Comparison of ENCODE assay signal across 31 cellular contexts in genomic region chr19:7778081-7778480, GRCh38. TPM values are rescaled to one million over a fixed set of nuclear protein-coding genes. Genes with fewer than 3 reads are reported as not detected.
DNase-seq lines count a peak whose midpoint lies in the region; ATAC-seq, FAIRE-seq and TF ChIP-seq lines count a peak whose summit lies in the region.
"Had no signal": no experiment of that assay in that cellular context is flagged by ENCODE, and none has a peak within 500 bp of the region (broad histone marks: within the 10 kb centered on the region; RNA-seq: fewer than 3 reads in every experiment).

No MANE protein-coding gene starts in this region.

- TF ChIP-seq RAD21 in GM12878 (IDR thresholded peaks at IDR 0.05; ENCODE audit: insufficient read depth, low read depth, low read length), result no peak

- WGBS in GM12878 (ENCODE audit: insufficient coverage, insufficient replicate concordance, low lambda C conversion rate, missing lambda C conversion rate), result 35% methylated on average over 5 of the region's 5 CpGs

- H3K4me1 Mint-ChIP-seq in stimulated activated naive B cell treated with anti-CD40 and anti-IgM and Interleukin-4, amounts not matched to agents 10 μg/mL and 1 μg/mL and 100 μg/mL, for 72 hours, result peaks cover 9 to 19% of the 10 kb centered on the region in 2 donors

- no peak overlapping the region for H3K4me2 ChIP-seq in GM12878 (ENCODE audit: control insufficient read depth, insufficient read depth)

- no TSS peak for BruUV-seq in GM12878 (replicated peaks; lab: Mats Ljungman, UMichigan)

- RAD21 ChIA-PET in GM12878 (lab: Charles Lee; ENCODE audit: unreplicated experiment), result interaction anchor here (0.7 kb wide), 1 partner anchor 44 kb away, joined by 5 read pairs; no protein-coding TSS in a partner anchor

- H3K27me3 ChIP-seq in GM12878 (replicated peaks in 1 of 2; ENCODE audit: control insufficient read depth in 2 of 2, insufficient read depth in 2 of 2, low read length in 1 of 2) (no peaks in the 10 kb centered on the region; a peak in 1 of 4 replicates), BE2C (peaks cover 66% of the 10 kb centered on the region)
- H3K27me3 ChIP-seq: thyroid gland had no signal

- H3K4me3 ChIP-seq in GM12878, result no peak overlapping the region
- H3K4me3 ChIP-seq in BE2C (ENCODE audit: low read depth, low read length), result no peak overlapping the region
- H3K4me3 ChIP-seq: dorsolateral prefrontal cortex, thyroid gland had no signal

- H3K36me3 ChIP-seq in GM12878 (ENCODE audit: control insufficient read depth in 2 of 2, insufficient read depth in 2 of 2, low read length in 1 of 2) (no peaks in the 10 kb centered on the region), BE2C (no peaks in the 10 kb centered on the region)
- H3K36me3 ChIP-seq: thyroid gland had no signal

- DNase-seq in SKM-1 treated with dmso at 0.1 percent for 144 hours (lab: John Stamatoyannopoulos, UW; ENCODE audit: unreplicated experiment), result peak; percentile 1
- DNase-seq in SKM-1 (lab: John Stamatoyannopoulos, UW; ENCODE audit: unreplicated experiment), result no peak
- peak; percentile 3 for DNase-seq in NOMO-1 treated with dmso at 0.1 percent for 144 hours (lab: John Stamatoyannopoulos, UW; ENCODE audit: unreplicated experiment)
- DNase-seq in GM12878 (ENCODE audit: low read depth, low spot score), result no peak
- DNase-seq in stimulated activated naive B cell treated with anti-CD40 and anti-IgM and Interleukin-4, amounts not matched to agents 10 μg/mL and 1 μg/mL and 100 μg/mL, for 72 hours, result no peak
- no peak for DNase-seq in BE2C
- DNase-seq in NCI-H524 (lab: John Stamatoyannopoulos, UW), result no peak
- no peak for DNase-seq in GM13977 (ENCODE audit: low spot score)
- DNase-seq: activated CD4-positive, alpha-beta T cell treated with anti-CD3 and anti-CD28 coated beads for 48 hours; aorta; central memory CD4-positive, alpha-beta T cell; COR-L47; DND-41; dorsolateral prefrontal cortex; hippocampal formation; IMR-90; NCI-H146; NCI-H2171; NCI-H524 treated with DMSO at 0.1 percent for 48 hours; SHP77; stimulated activated CD4-positive, alpha-beta T cell treated with anti-CD3 and anti-CD28 coated beads, Interleukin-4, amount 100 ng/mL, for 1 hour; T-helper 1 cell; thyroid gland had no signal

- no peaks in the 10 kb centered on the region for H4K20me1 ChIP-seq in GM12878 (ENCODE audit: control insufficient read depth, insufficient read depth)

- SMC1A ChIA-PET in GM12878 (lab: Charles Lee; ENCODE audit: uncharacterized antibody, unreplicated experiment), result interaction anchor here (0.8 to 1.3 kb wide), 3 partner anchors 34 to 210 kb away, joined by 3 to 5 read pairs (median 3); no protein-coding TSS in a partner anchor

- no peak overlapping the region for H2AFZ ChIP-seq in GM12878 (ENCODE audit: control insufficient read depth, low read depth, low read length)

- H3K9ac ChIP-seq in GM12878 (ENCODE audit: control insufficient read depth, insufficient read depth, low read length), result no peak overlapping the region

- H3K27me3 Mint-ChIP-seq in stimulated activated naive B cell treated with anti-CD40 and anti-IgM and Interleukin-4, amounts not matched to agents 10 μg/mL and 1 μg/mL and 100 μg/mL, for 72 hours, result peaks cover 0 to 4% of the 10 kb centered on the region in 2 donors

- POLR2A ChIA-PET in GM12878 (lab: Charles Lee), result interaction anchor here (0.6 to 0.7 kb wide), 2 partner anchors 23 to 85 kb away, joined by 3 to 4 read pairs; no protein-coding TSS in a partner anchor

- CTCF ChIA-PET in GM12878 (lab: Yijun Ruan, JAX), result interaction anchor here (0.7 kb wide), 1 partner anchor 210 kb away, joined by 3 read pairs; no protein-coding TSS in a partner anchor

- no peak overlapping the region for H3K4me3 Mint-ChIP-seq in stimulated activated naive B cell treated with anti-CD40 and anti-IgM and Interleukin-4, amounts not matched to agents 10 μg/mL and 1 μg/mL and 100 μg/mL, for 72 hours
- H3K4me3 Mint-ChIP-seq: activated T-helper 1 cell treated with anti-CD3 and anti-CD28 coated beads, Interleukin-12 subunit alpha, Interleukin-12 subunit beta, Interleukin-2, Interleukin-4 antibody, amounts not matched to agents 30 ng/mL and 10 ng/mL and 1 ng/mL, durations not matched to agents 14 hours and 24 hours and 36 hours; stimulated activated naive CD8-positive, alpha-beta T cell treated with anti-CD3 and anti-CD28 coated beads, Interleukin-15, Interleukin-2, amounts not matched to agents 100 ng/mL and 50 ng/mL, for 24 hours had no signal

- H3K27ac Mint-ChIP-seq in stimulated activated naive B cell treated with anti-CD40 and anti-IgM and Interleukin-4, amounts not matched to agents 10 μg/mL and 1 μg/mL and 100 μg/mL, for 72 hours, result peak overlapping the region; percentile 81
- H3K27ac Mint-ChIP-seq: activated naive CD4-positive, alpha-beta T cell treated with anti-CD3 and anti-CD28 coated beads, Interleukin-2, amount 50 U/mL, for 72 hours; activated T-helper 1 cell treated with anti-CD3 and anti-CD28 coated beads, Interleukin-12 subunit alpha, Interleukin-12 subunit beta, Interleukin-2, Interleukin-4 antibody, amounts not matched to agents 30 ng/mL and 10 ng/mL and 1 ng/mL, durations not matched to agents 14 hours and 24 hours and 36 hours; stimulated activated naive CD8-positive, alpha-beta T cell treated with anti-CD3 and anti-CD28 coated beads, Interleukin-15, Interleukin-2, amounts not matched to agents 100 ng/mL and 50 ng/mL, for 24 hours had no signal

- H3K79me2 ChIP-seq in GM12878 (ENCODE audit: control insufficient read depth, insufficient read depth, low read length), result no peaks in the 10 kb centered on the region

- no peak overlapping the region for H3K27ac ChIP-seq in GM12878 (ENCODE audit: control insufficient read depth, insufficient read depth)
- H3K27ac ChIP-seq: 22Rv1, dorsolateral prefrontal cortex, thyroid gland had no signal

- TF ChIP-seq POLR2A in GM12878 (IDR thresholded peaks at IDR 0.05; ENCODE audit: low read depth, low read length), result no peak

- intact Hi-C loops in GM12878 (cut with micrococcal nuclease; ENCODE audit: unreplicated experiment), result no loop called here

- no peaks in the 10 kb centered on the region for H3K36me3 Mint-ChIP-seq in stimulated activated naive B cell treated with anti-CD40 and anti-IgM and Interleukin-4, amounts not matched to agents 10 μg/mL and 1 μg/mL and 100 μg/mL, for 72 hours
- H3K36me3 Mint-ChIP-seq: activated naive CD4-positive, alpha-beta T cell treated with anti-CD3 and anti-CD28 coated beads, Interleukin-2, amount 50 U/mL, for 72 hours had no signal

- H3K4me1 ChIP-seq in GM12878 (ENCODE audit: control insufficient read depth, insufficient read depth, low read length) (peaks cover 5% of the 10 kb centered on the region), BE2C (no peaks in the 10 kb centered on the region)
- H3K4me1 ChIP-seq: thyroid gland had no signal

- TF ChIP-seq EP300 in GM12878 (IDR thresholded peaks at IDR 0.05; ENCODE audit: borderline replicate concordance in 1 of 2, control insufficient read depth in 1 of 2, low read depth in 2 of 2, low read length in 2 of 2), result no peak

- no peak for FAIRE-seq in GM12878 (lab: Jason Lieb, UNC)
- FAIRE-seq: H54 had no signal

- H3K9me3 ChIP-seq in GM12878 (replicated peaks; ENCODE audit: control insufficient read depth, insufficient read depth, low read length) (no peaks in the 10 kb centered on the region; the same call in 1 of the 3 replicates), BE2C (no peaks in the 10 kb centered on the region)
- H3K9me3 ChIP-seq: thyroid gland had no signal

- ATAC-seq in GM12878, result no peak; the same call in 2 of the 3 replicates
- peak; percentile 74 to 75 for ATAC-seq in stimulated activated naive B cell treated with anti-CD40 and anti-IgM and Interleukin-4, amounts not matched to agents 10 μg/mL and 1 μg/mL and 100 μg/mL, for 72 hours (replicated peaks)
- ATAC-seq: activated naive CD4-positive, alpha-beta T cell treated with anti-CD3 and anti-CD28 coated beads, Interleukin-2, amount 50 U/mL, for 72 hours had no signal

- no peaks in the 10 kb centered on the region for H3K9me3 Mint-ChIP-seq in stimulated activated naive B cell treated with anti-CD40 and anti-IgM and Interleukin-4, amounts not matched to agents 10 μg/mL and 1 μg/mL and 100 μg/mL, for 72 hours
- H3K9me3 Mint-ChIP-seq: activated naive CD4-positive, alpha-beta T cell treated with anti-CD3 and anti-CD28 coated beads, Interleukin-2, amount 50 U/mL, for 72 hours; activated T-helper 1 cell treated with anti-CD3 and anti-CD28 coated beads, Interleukin-12 subunit alpha, Interleukin-12 subunit beta, Interleukin-2, Interleukin-4 antibody, amounts not matched to agents 30 ng/mL and 10 ng/mL and 1 ng/mL, durations not matched to agents 14 hours and 24 hours and 36 hours; stimulated activated naive CD8-positive, alpha-beta T cell treated with anti-CD3 and anti-CD28 coated beads, Interleukin-15, Interleukin-2, amounts not matched to agents 100 ng/mL and 50 ng/mL, for 24 hours had no signal

- no peak for TF ChIP-seq CTCF in GM12878 (IDR thresholded peaks at IDR 0.05 in 2 of 3, conservative IDR thresholded peaks at IDR 0.05 in 1 of 3; ENCODE audit: control insufficient read depth in 2 of 3, extremely low read depth in 1 of 3, insufficient read depth in 1 of 3, low read depth in 3 of 3, low read length in 3 of 3)
- TF ChIP-seq CTCF in BE2C (IDR thresholded peaks at IDR 0.05; ENCODE audit: low read depth, low read length), result no peak
- TF ChIP-seq CTCF in GM13977 (IDR thresholded peaks at IDR 0.05; ENCODE audit: extremely low read depth, insufficient read depth, missing control alignments), result no peak

- in situ Hi-C loops in GM12878 (cut with MboI), result no loop called here
- in situ Hi-C loops in GM13977 (cut with MboI; ENCODE audit: low pct_unique_long_range_greater_than_20kb, low sequenced_read_pairs, unreplicated experiment), result no loop called here

RNA-seq across cellular contexts. Expression of gene CLEC4M, which starts 15.0 kb away (rescaled TPM):
- not detected in 2 replicates for total RNA-seq in GM12878 (2013; cell fraction: nucleolus; rRNA removed)
- total RNA-seq in GM12878 (2014; rRNA removed) (0.11 and 0.44 TPM in 2 replicates), GM12878 (2014; rRNA removed; fragmentation: Illumina TruSeq; extraction: Trizol) (0.18 and 0.32 TPM in 2 replicates), GM12878 (2021) (0.16 and 0.31 TPM in 2 replicates)
- 0.16 TPM for polyA plus RNA-seq in GM12878 (2011; ENCODE audit: low read depth)
- polyA plus RNA-seq in GM12878 (2011; rRNA removed) (not detected in 2 replicates), GM12878 (2014; fragmentation: Illumina TruSeq; extraction: Trizol) (0.12 and 0.17 TPM in 2 replicates), GM12878 (2014; fragmentation: Nextera tagmentation; extraction: Ambion mirVana) (under 1 TPM; 0.38 to 0.42 TPM), GM12878 (2014; rRNA removed) (0.37 and 0.60 TPM in 2 replicates), GM12878 (2016; fragmentation: Nextera tagmentation; extraction: Ambion mirVana) (under 1 TPM; 0.23 to 0.25 TPM)
- polyA plus RNA-seq in GM12878 (2011; cell fraction: cytosol; rRNA removed), result not detected in 2 replicates
- polyA plus RNA-seq in GM12878 (2011; cell fraction: nucleus; rRNA removed), result 0.21 and 0.28 TPM in 2 replicates
- 0.12 and 0.20 TPM in 2 replicates for polyA plus RNA-seq in GM12878 (2012)
- polyA minus RNA-seq in GM12878 (2011; rRNA and poly(A)+ RNA removed), result not detected in 2 replicates
- not detected in 2 replicates for polyA minus RNA-seq in GM12878 (2011; cell fraction: cytosol; rRNA and poly(A)+ RNA removed)
- polyA minus RNA-seq in GM12878 (2011; cell fraction: nucleus; rRNA and poly(A)+ RNA removed), result not detected in 2 replicates
- not detected for polyA plus RNA-seq in BE2C (2012; ENCODE audit: insufficient read depth, insufficient read length, low read depth)
- total RNA-seq: activated naive CD4-positive, alpha-beta T cell treated with anti-CD3 and anti-CD28 coated beads, Interleukin-2, amount 50 U/mL, for 72 hours; activated T-helper 1 cell treated with anti-CD3 and anti-CD28 coated beads, Interleukin-12 subunit alpha, Interleukin-12 subunit beta, Interleukin-2, Interleukin-4 antibody, amounts not matched to agents 30 ng/mL and 10 ng/mL and 1 ng/mL, durations not matched to agents 14 hours and 24 hours and 36 hours; aorta; fibroblast of villous mesenchyme; IMR-90; lower leg skin; renal cortical epithelial cell had no signal
- polyA plus RNA-seq: IMR-90 had no signal

RNA-seq across cellular contexts. Expression of gene CD209, which starts 30.7 kb away (rescaled TPM):
- total RNA-seq in GM12878 (2013; cell fraction: nucleolus; rRNA removed), result not detected in 2 replicates
- total RNA-seq in GM12878 (2014; rRNA removed) (0.05 and 0.11 TPM in 2 replicates), GM12878 (2014; rRNA removed; fragmentation: Illumina TruSeq; extraction: Trizol) (0.05 TPM in 1 of 2 replicates, not detected in the other), GM12878 (2021) (0.16 and 0.21 TPM in 2 replicates)
- polyA plus RNA-seq in GM12878 (2011; ENCODE audit: low read depth), result not detected
- polyA plus RNA-seq in GM12878 (2011; rRNA removed) (not detected in 2 replicates), GM12878 (2014; fragmentation: Illumina TruSeq; extraction: Trizol) (0.06 and 0.12 TPM in 2 replicates), GM12878 (2014; fragmentation: Nextera tagmentation; extraction: Ambion mirVana) (under 1 TPM; 0.04 to 0.10 TPM), GM12878 (2014; rRNA removed) (0.04 and 0.05 TPM in 2 replicates), GM12878 (2016; fragmentation: Nextera tagmentation; extraction: Ambion mirVana) (under 1 TPM in 1 of 2 experiments, not detected in 1; 0.08 TPM)
- polyA plus RNA-seq in GM12878 (2011; cell fraction: cytosol; rRNA removed), result not detected in 2 replicates
- not detected in 2 replicates for polyA plus RNA-seq in GM12878 (2011; cell fraction: nucleus; rRNA removed)
- polyA plus RNA-seq in GM12878 (2012), result 0.08 TPM in 1 of 2 replicates, not detected in the other
- polyA minus RNA-seq in GM12878 (2011; rRNA and poly(A)+ RNA removed), result not detected in 2 replicates
- not detected in 2 replicates for polyA minus RNA-seq in GM12878 (2011; cell fraction: cytosol; rRNA and poly(A)+ RNA removed)
- not detected in 2 replicates for polyA minus RNA-seq in GM12878 (2011; cell fraction: nucleus; rRNA and poly(A)+ RNA removed)
- not detected for polyA plus RNA-seq in BE2C (2012; ENCODE audit: insufficient read depth, insufficient read length, low read depth)
- total RNA-seq: activated naive CD4-positive, alpha-beta T cell treated with anti-CD3 and anti-CD28 coated beads, Interleukin-2, amount 50 U/mL, for 72 hours; activated T-helper 1 cell treated with anti-CD3 and anti-CD28 coated beads, Interleukin-12 subunit alpha, Interleukin-12 subunit beta, Interleukin-2, Interleukin-4 antibody, amounts not matched to agents 30 ng/mL and 10 ng/mL and 1 ng/mL, durations not matched to agents 14 hours and 24 hours and 36 hours; fibroblast of villous mesenchyme; IMR-90 had no signal
- polyA plus RNA-seq: IMR-90 had no signal

RNA-seq across cellular contexts. Expression of gene CLEC4G, which starts 46.2 kb away (rescaled TPM):
- total RNA-seq in GM12878 (2013; cell fraction: nucleolus; rRNA removed), result not detected in 2 replicates
- total RNA-seq in GM12878 (2014; rRNA removed) (not detected in 2 replicates), GM12878 (2014; rRNA removed; fragmentation: Illumina TruSeq; extraction: Trizol) (not detected in 2 replicates), GM12878 (2021) (not detected in 2 replicates)
- not detected for polyA plus RNA-seq in GM12878 (2011; ENCODE audit: low read depth)
- polyA plus RNA-seq in GM12878 (2011; rRNA removed) (not detected in 2 replicates), GM12878 (2014; fragmentation: Illumina TruSeq; extraction: Trizol) (0.04 TPM in 1 of 2 replicates, not detected in the other), GM12878 (2014; fragmentation: Nextera tagmentation; extraction: Ambion mirVana) (not detected), GM12878 (2014; rRNA removed) (not detected in 2 replicates), GM12878 (2016; fragmentation: Nextera tagmentation; extraction: Ambion mirVana) (not detected)
- polyA plus RNA-seq in GM12878 (2011; cell fraction: cytosol; rRNA removed), result 0.05 and 0.09 TPM in 2 replicates
- polyA plus RNA-seq in GM12878 (2011; cell fraction: nucleus; rRNA removed), result not detected in 2 replicates
- polyA plus RNA-seq in GM12878 (2012), result not detected in 2 replicates
- polyA minus RNA-seq in GM12878 (2011; rRNA and poly(A)+ RNA removed), result not detected in 2 replicates
- not detected in 2 replicates for polyA minus RNA-seq in GM12878 (2011; cell fraction: cytosol; rRNA and poly(A)+ RNA removed)
- polyA minus RNA-seq in GM12878 (2011; cell fraction: nucleus; rRNA and poly(A)+ RNA removed), result not detected in 2 replicates
- polyA plus RNA-seq in BE2C (2012; ENCODE audit: insufficient read depth, insufficient read length, low read depth), result not detected
- total RNA-seq: activated naive CD4-positive, alpha-beta T cell treated with anti-CD3 and anti-CD28 coated beads, Interleukin-2, amount 50 U/mL, for 72 hours; activated T-helper 1 cell treated with anti-CD3 and anti-CD28 coated beads, Interleukin-12 subunit alpha, Interleukin-12 subunit beta, Interleukin-2, Interleukin-4 antibody, amounts not matched to agents 30 ng/mL and 10 ng/mL and 1 ng/mL, durations not matched to agents 14 hours and 24 hours and 36 hours; fibroblast of villous mesenchyme; IMR-90; renal cortical epithelial cell had no signal
- polyA plus RNA-seq: IMR-90 had no signal

RNA-seq across cellular contexts. Expression of gene EVI5L, which starts 51.9 kb away (rescaled TPM):
- 11.0 and 11.1 TPM in 2 replicates for total RNA-seq in GM12878 (2013; cell fraction: nucleolus; rRNA removed)
- total RNA-seq in GM12878 (2014; rRNA removed), result 8.2 and 8.8 TPM in 2 replicates
- total RNA-seq in GM12878 (2014; rRNA removed; fragmentation: Illumina TruSeq; extraction: Trizol), result 5.7 and 6.4 TPM in 2 replicates
- total RNA-seq in GM12878 (2021), result 11.6 and 13.8 TPM in 2 replicates
- polyA plus RNA-seq in GM12878 (2011; ENCODE audit: low read depth), result 2.1 TPM
- polyA plus RNA-seq in GM12878 (2011; rRNA removed), result 1.9 and 4.3 TPM in 2 replicates
- 7.1 and 7.3 TPM in 2 replicates for polyA plus RNA-seq in GM12878 (2011; cell fraction: cytosol; rRNA removed)
- 7.9 and 9.6 TPM in 2 replicates for polyA plus RNA-seq in GM12878 (2011; cell fraction: nucleus; rRNA removed)
- 5.7 and 6.0 TPM in 2 replicates for polyA plus RNA-seq in GM12878 (2012)
- 3.4 and 5.5 TPM in 2 replicates for polyA plus RNA-seq in GM12878 (2014; fragmentation: Illumina TruSeq; extraction: Trizol)
- polyA plus RNA-seq in GM12878 (2014; fragmentation: Nextera tagmentation; extraction: Ambion mirVana), result under 1 TPM; 0.23 to 0.33 TPM
- polyA plus RNA-seq in GM12878 (2014; rRNA removed), result 10.4 and 10.8 TPM in 2 replicates
- 1 to 10 TPM; 2.0 to 4.6 TPM for polyA plus RNA-seq in GM12878 (2016; fragmentation: Nextera tagmentation; extraction: Ambion mirVana)
- polyA minus RNA-seq in GM12878 (2011; rRNA and poly(A)+ RNA removed), result 4.2 and 12.3 TPM in 2 replicates
- polyA minus RNA-seq in GM12878 (2011; cell fraction: cytosol; rRNA and poly(A)+ RNA removed), result 1.3 and 2.2 TPM in 2 replicates
- polyA minus RNA-seq in GM12878 (2011; cell fraction: nucleus; rRNA and poly(A)+ RNA removed), result 4.1 and 6.5 TPM in 2 replicates
- 22.4 TPM for polyA plus RNA-seq in BE2C (2012; ENCODE audit: insufficient read depth, insufficient read length, low read depth)

Comparison
In these comparisons a context has a peak if more than half of its experiments do, and no peak if none do; other contexts are left out.
1. DNase-seq: peak in SKM-1 treated with dmso at 0.1 percent for 144 hours (single experiment) and NOMO-1 treated with dmso at 0.1 percent for 144 hours (single experiment); none in SKM-1 (single experiment), GM12878 (single experiment), stimulated activated naive B cell treated with anti-CD40 and anti-IgM and Interleukin-4, amounts not matched to agents 10 μg/mL and 1 μg/mL and 100 μg/mL, for 72 hours (single experiment), BE2C (single experiment), NCI-H524 (0 of 2) and GM13977 (single experiment).